1 cellular context compared by ENCODE assay signal in the genomic region with DNA sequence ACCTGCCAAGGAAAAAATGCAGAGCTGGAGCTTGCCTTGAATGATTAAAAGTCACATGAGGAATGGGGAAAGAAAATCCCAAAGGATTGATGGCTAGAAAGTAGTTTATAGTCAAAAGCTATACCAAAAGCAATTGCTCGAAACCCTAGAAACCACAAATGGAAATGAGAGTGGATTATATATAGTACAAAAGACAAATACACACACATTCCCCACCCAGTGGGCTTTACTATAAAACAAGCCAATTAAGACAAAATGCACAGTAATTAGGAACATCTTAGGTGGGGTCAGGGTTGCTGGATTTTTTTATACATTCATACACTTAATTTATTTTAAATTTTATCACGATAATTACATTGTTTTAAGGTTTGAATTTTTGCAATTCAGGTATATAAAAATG.
TF ChIP-seq lines count a peak whose summit lies in the region.

No MANE protein-coding gene starts in this region.

TF ChIP-seq in HEK293, 187 proteins besides CTCF, POLR2A, EP300 and RAD21 (continued from another document):
- TF ChIP-seq, protein P1, sequence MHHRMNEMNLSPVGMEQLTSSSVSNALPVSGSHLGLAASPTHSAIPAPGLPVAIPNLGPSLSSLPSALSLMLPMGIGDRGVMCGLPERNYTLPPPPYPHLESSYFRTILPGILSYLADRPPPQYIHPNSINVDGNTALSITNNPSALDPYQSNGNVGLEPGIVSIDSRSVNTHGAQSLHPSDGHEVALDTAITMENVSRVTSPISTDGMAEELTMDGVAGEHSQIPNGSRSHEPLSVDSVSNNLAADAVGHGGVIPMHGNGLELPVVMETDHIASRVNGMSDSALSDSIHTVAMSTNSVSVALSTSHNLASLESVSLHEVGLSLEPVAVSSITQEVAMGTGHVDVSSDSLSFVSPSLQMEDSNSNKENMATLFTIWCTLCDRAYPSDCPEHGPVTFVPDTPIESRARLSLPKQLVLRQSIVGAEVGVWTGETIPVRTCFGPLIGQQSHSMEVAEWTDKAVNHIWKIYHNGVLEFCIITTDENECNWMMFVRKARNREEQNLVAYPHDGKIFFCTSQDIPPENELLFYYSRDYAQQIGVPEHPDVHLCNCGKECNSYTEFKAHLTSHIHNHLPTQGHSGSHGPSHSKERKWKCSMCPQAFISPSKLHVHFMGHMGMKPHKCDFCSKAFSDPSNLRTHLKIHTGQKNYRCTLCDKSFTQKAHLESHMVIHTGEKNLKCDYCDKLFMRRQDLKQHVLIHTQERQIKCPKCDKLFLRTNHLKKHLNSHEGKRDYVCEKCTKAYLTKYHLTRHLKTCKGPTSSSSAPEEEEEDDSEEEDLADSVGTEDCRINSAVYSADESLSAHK (tag by site-specific recombination; IDR thresholded peaks at IDR 0.05), result peak; percentile 89
- TF ChIP-seq SCRT1 (tag by site-specific recombination; IDR thresholded peaks at IDR 0.05; ENCODE audit: borderline replicate concordance), result no peak
- TF ChIP-seq ZNF274 (IDR thresholded peaks at IDR 0.05; ENCODE audit: low read length), result no peak
- no peak for TF ChIP-seq ZNF274 (tag by site-specific recombination; IDR thresholded peaks at IDR 0.05; ENCODE audit: borderline replicate concordance)
- TF ChIP-seq ZNF843 (tag by site-specific recombination; IDR thresholded peaks at IDR 0.05), result 0 out of 2 replicates have a peak, but pooled peaks have one; percentile 23
